In genomic region chr20:23878787-23879186, GRCh38 we compare ENCODE assay signal across 1 cellular context.
TF ChIP-seq lines count a peak whose summit lies in the region.

No MANE protein-coding gene starts in this region.

TF ChIP-seq in HepG2, 621 proteins besides CTCF, POLR2A, EP300 and RAD21:
- TF ChIP-seq ZNF572 (CRISPR knock-in tag; IDR thresholded peaks at IDR 0.05) (0 out of 2 replicates have a peak, but pooled peaks have one; percentile 23), ZFP1 (CRISPR knock-in tag; IDR thresholded peaks at IDR 0.05) (no peak)
